16 cellular contexts compared by ENCODE assay signal in genomic region chr1:201360901-201361651, GRCh38. TPM values are rescaled to one million over a fixed set of nuclear protein-coding genes. Genes with fewer than 3 reads are reported as not detected.
"Had no signal": no experiment of that assay in that cellular context is flagged by ENCODE, and none has a peak within 500 bp of the region (broad histone marks: within the 10 kb centered on the region; RNA-seq: fewer than 3 reads in every experiment).

No MANE protein-coding gene starts in this region.

- H3K36me3 ChIP-seq: gastroesophageal sphincter, ovary, transverse colon had no signal

- H3K4me3 ChIP-seq: dorsolateral prefrontal cortex, gastroesophageal sphincter, ovary, skin epidermis, transverse colon had no signal

- H3K9ac ChIP-seq: SK-N-SH had no signal

- H3K27ac ChIP-seq: dorsolateral prefrontal cortex, gastroesophageal sphincter, ovary, skin epidermis, transverse colon had no signal

- H3K4me1 ChIP-seq: gastroesophageal sphincter, transverse colon had no signal

- DNase-seq: activated CD4-positive, alpha-beta T cell treated with anti-CD3 and anti-CD28 coated beads, Interleukin-2, amount 50 U/mL, for 1 hour; stimulated activated CD4-positive, alpha-beta T cell treated with anti-CD3 and anti-CD28 coated beads, Interleukin-4, amount 100 ng/mL, for 4 hours; T-cell; T-helper 9 cell had no signal

- FAIRE-seq: endometrium had no signal

- H3K9me3 ChIP-seq: gastroesophageal sphincter, ovary, SK-N-SH, transverse colon had no signal

- ATAC-seq: gastroesophageal sphincter had no signal

- H3K27me3 ChIP-seq: dorsolateral prefrontal cortex, ovary, transverse colon had no signal

- H3K4me2 ChIP-seq: SK-N-SH had no signal

RNA-seq across cellular contexts. Expression of gene TNNT2, which starts 16.4 kb away (rescaled TPM):
- total RNA-seq: activated naive CD8-positive, alpha-beta T cell treated with anti-CD3 and anti-CD28 coated beads, Interleukin-2, amount 10 ng/mL, durations not matched to agents 7 days and 5 days; activated T-helper 1 cell treated with anti-CD3 and anti-CD28 coated beads, Interleukin-12 subunit alpha, Interleukin-12 subunit beta, Interleukin-2, Interleukin-4 antibody, amounts not matched to agents 30 ng/mL and 10 ng/mL and 1 ng/mL, durations not matched to agents 14 hours and 24 hours and 36 hours; cerebellum; lung microvascular endothelial cell; neural crest cell; T-cell had no signal

RNA-seq across cellular contexts. Expression of gene LAD1, which starts 38.0 kb away (rescaled TPM):
- total RNA-seq: activated naive CD8-positive, alpha-beta T cell treated with anti-CD3 and anti-CD28 coated beads, Interleukin-2, amount 10 ng/mL, durations not matched to agents 7 days and 5 days; activated T-helper 1 cell treated with anti-CD3 and anti-CD28 coated beads, Interleukin-12 subunit alpha, Interleukin-12 subunit beta, Interleukin-2, Interleukin-4 antibody, amounts not matched to agents 30 ng/mL and 10 ng/mL and 1 ng/mL, durations not matched to agents 14 hours and 24 hours and 36 hours; cerebellum; lung microvascular endothelial cell; neural crest cell had no signal
- polyA plus RNA-seq: SK-N-SH had no signal
